In genomic region chr7:99478464-99479440, GRCh38 we compare ENCODE assay signal across 13 cellular contexts. TPM values are rescaled to one million over a fixed set of nuclear protein-coding genes. Genes with fewer than 3 reads are reported as not detected.
DNase-seq lines count a peak whose midpoint lies in the region; ATAC-seq and TF ChIP-seq lines count a peak whose summit lies in the region.
"Had no signal": no experiment of that assay in that cellular context is flagged by ENCODE, and none has a peak within 500 bp of the region (broad histone marks: within the 10 kb centered on the region; RNA-seq: fewer than 3 reads in every experiment).

No MANE protein-coding gene starts in this region.

- H3K27ac Mint-ChIP-seq in activated CD4-positive, alpha-beta T cell treated with anti-CD3 and anti-CD28 coated beads for 36 hours = peak overlapping the region; percentile 42
- H3K27ac Mint-ChIP-seq in T-cell = peak overlapping the region; percentile 84 to 86

- H3K4me1 Mint-ChIP-seq in activated CD4-positive, alpha-beta T cell treated with anti-CD3 and anti-CD28 coated beads for 36 hours = peaks cover 33% of the 10 kb centered on the region
- peaks cover 33 to 41% (median 33%) of the 10 kb centered on the region in 3 donors for H3K4me1 Mint-ChIP-seq in T-cell

- no peaks in the 10 kb centered on the region for H3K9me3 Mint-ChIP-seq in activated CD4-positive, alpha-beta T cell treated with anti-CD3 and anti-CD28 coated beads for 36 hours (ENCODE audit: low read depth)
- no peaks in the 10 kb centered on the region for H3K9me3 Mint-ChIP-seq in T-cell

- DNase-seq in activated CD4-positive, alpha-beta T cell treated with anti-CD3 and anti-CD28 coated beads for 36 hours = no peak
- no peak for DNase-seq in activated CD4-positive, alpha-beta T cell treated with anti-CD3 and anti-CD28 coated beads, Interleukin-2, amount 50 U/mL, for 4 hours
- DNase-seq in T-cell = no peak
- no peak for DNase-seq in left cardiac atrium
- DNase-seq in GM13976 (ENCODE audit: low spot score) = no peak
- DNase-seq in SKM-1 (lab: John Stamatoyannopoulos, UW; ENCODE audit: unreplicated experiment) = no peak
- DNase-seq in NCI-H2227 treated with DMSO at 0.1 percent for 48 hours (lab: John Stamatoyannopoulos, UW) = no peak
- DNase-seq: body of pancreas, H7, NCI-H1930, right lobe of liver, tibial artery had no signal

- H3K27me3 ChIP-seq in skeletal muscle tissue (ENCODE audit: control insufficient read depth in 3 of 3, insufficient read depth in 3 of 3, low read length in 3 of 3) = no peaks in the 10 kb centered on the region
- H3K27me3 ChIP-seq: body of pancreas, right lobe of liver, tibial artery had no signal

- CTCF ChIA-PET in activated CD4-positive, alpha-beta T cell treated with anti-CD3 and anti-CD28 coated beads for 36 hours (lab: Charles Lee) = interaction anchor here (1.1 kb wide), 1 partner anchor 19 kb away, joined by 3 read pairs; no protein-coding TSS in a partner anchor
- CTCF ChIA-PET in T-cell (lab: Charles Lee) = no interaction called here

- no peaks in the 10 kb centered on the region for H3K27me3 Mint-ChIP-seq in activated CD4-positive, alpha-beta T cell treated with anti-CD3 and anti-CD28 coated beads for 36 hours
- H3K27me3 Mint-ChIP-seq in T-cell = no peaks in the 10 kb centered on the region

- no peak overlapping the region for H3K4me3 Mint-ChIP-seq in activated CD4-positive, alpha-beta T cell treated with anti-CD3 and anti-CD28 coated beads for 36 hours
- H3K4me3 Mint-ChIP-seq in T-cell = peak overlapping the region in 1 of 3 donors; percentile 59

- TF ChIP-seq CTCF in GM13976 (IDR thresholded peaks at IDR 0.05; ENCODE audit: borderline replicate concordance, control extremely low read depth, extremely low read depth, insufficient read depth, missing control alignments) = no peak

- H3K4me3 ChIP-seq in skeletal muscle tissue (ENCODE audit: low read length in 3 of 3) = peak overlapping the region in 1 of 3 donors; percentile 22
- H3K4me3 ChIP-seq: body of pancreas, right lobe of liver, tibial artery had no signal

- ATAC-seq in activated CD4-positive, alpha-beta T cell treated with anti-CD3 and anti-CD28 coated beads for 36 hours = no peak
- ATAC-seq in T-cell (replicated peaks in 1 of 4) (peak in 2 of 4 experiments; percentile 45 to 53), left cardiac atrium (peak; percentile 40 to 59)
- ATAC-seq: body of pancreas had no signal

- in situ Hi-C loops in GM13976 (cut with MboI; ENCODE audit: low sequenced_read_pairs, unreplicated experiment) = no loop called here

- intact Hi-C loops in activated CD4-positive, alpha-beta T cell treated with anti-CD3 and anti-CD28 coated beads for 36 hours (cut with DNase I, micrococcal nuclease) = no loop called here
- intact Hi-C loops in left cardiac atrium (cut with DNase I) = no loop called here

- H3K4me1 ChIP-seq in skeletal muscle tissue (ENCODE audit: control insufficient read depth in 3 of 3, insufficient read depth in 3 of 3, low read length in 3 of 3) = peaks cover 3 to 8% (median 5%) of the 10 kb centered on the region in 3 donors

- H3K9ac ChIP-seq in skeletal muscle tissue (ENCODE audit: low read depth in 1 of 3, low read length in 3 of 3) = peak overlapping the region in 2 of 3 donors; percentile 10 to 25

- POLR2A ChIA-PET in activated CD4-positive, alpha-beta T cell treated with anti-CD3 and anti-CD28 coated beads for 36 hours (lab: Charles Lee) = no interaction called here
- POLR2A ChIA-PET in T-cell (lab: Charles Lee) = interaction anchor here in 1 of 2 donors (0.6 kb wide), 1 partner anchor 1230 kb away, joined by 4 read pairs; no protein-coding TSS in a partner anchor

- H3K9me3 ChIP-seq in skeletal muscle tissue (ENCODE audit: control insufficient read depth in 3 of 3, low read length in 3 of 3) = no peaks in the 10 kb centered on the region
- H3K9me3 ChIP-seq: body of pancreas, right lobe of liver, tibial artery had no signal

- H3K36me3 ChIP-seq in skeletal muscle tissue (ENCODE audit: control insufficient read depth in 3 of 3, insufficient read depth in 3 of 3, low read length in 3 of 3) = peaks cover 0 to 16% (median 13%) of the 10 kb centered on the region in 3 donors
- H3K36me3 ChIP-seq: right lobe of liver had no signal

- peak overlapping the region; percentile 40 for H3K27ac ChIP-seq in skeletal muscle tissue (ENCODE audit: low read depth, low read length)
- H3K27ac ChIP-seq: body of pancreas, right lobe of liver, tibial artery had no signal

- peaks cover 27% of the 10 kb centered on the region for H3K36me3 Mint-ChIP-seq in activated CD4-positive, alpha-beta T cell treated with anti-CD3 and anti-CD28 coated beads for 36 hours (ENCODE audit: low read depth)
- H3K36me3 Mint-ChIP-seq in T-cell = peaks cover 6% of the 10 kb centered on the region

RNA-seq across cellular contexts. Expression of gene ZNF789, which starts 6.1 kb away (rescaled TPM):
- 10 to 100 TPM; 18.2 to 18.9 TPM for total RNA-seq in activated CD4-positive, alpha-beta T cell treated with anti-CD3 and anti-CD28 coated beads for 36 hours
- 10 to 100 TPM; 17.0 to 24.8 (median 19.7) TPM for total RNA-seq in T-cell
- total RNA-seq in left cardiac atrium = 1 to 10 TPM; 2.9 to 3.2 TPM
- 13.6 TPM for total RNA-seq in skeletal muscle tissue

RNA-seq across cellular contexts. Expression of gene ATP5MF, which starts 12.8 kb away (rescaled TPM):
- total RNA-seq in activated CD4-positive, alpha-beta T cell treated with anti-CD3 and anti-CD28 coated beads for 36 hours = 100 to 1,000 TPM; 342 to 386 TPM
- total RNA-seq in T-cell (100 to 1,000 TPM in 4 of 5 donors, 10 to 100 TPM in 1; 68.1 to 145 (median 141) TPM), left cardiac atrium (100 to 1,000 TPM; 617 to 633 TPM), skeletal muscle tissue (667 TPM)

RNA-seq across cellular contexts. Expression of gene ZNF394, which starts 21.3 kb away (rescaled TPM):
- total RNA-seq in activated CD4-positive, alpha-beta T cell treated with anti-CD3 and anti-CD28 coated beads for 36 hours = 10 to 100 TPM; 24.8 to 26.3 TPM
- total RNA-seq in T-cell = 100 to 1,000 TPM in 3 of 5 donors, 10 to 100 TPM in 2; 88.4 to 188 (median 104) TPM
- 10 to 100 TPM; 17.3 to 19.6 TPM for total RNA-seq in left cardiac atrium
- total RNA-seq in skeletal muscle tissue = 39.7 TPM

RNA-seq across cellular contexts. Expression of gene ZKSCAN5, which starts 25.7 kb away (rescaled TPM):
- 10 to 100 TPM; 10.1 to 12.1 TPM for total RNA-seq in activated CD4-positive, alpha-beta T cell treated with anti-CD3 and anti-CD28 coated beads for 36 hours
- total RNA-seq in T-cell (1 to 10 TPM; 5.4 to 9.1 (median 8.2) TPM), left cardiac atrium (1 to 10 TPM; 6.1 to 6.3 TPM), skeletal muscle tissue (8.9 TPM)

RNA-seq across cellular contexts. Expression of gene CPSF4, which starts 40.0 kb away (rescaled TPM):
- total RNA-seq in activated CD4-positive, alpha-beta T cell treated with anti-CD3 and anti-CD28 coated beads for 36 hours = 10 to 100 TPM; 56.1 to 57.9 TPM
- total RNA-seq in T-cell = 10 to 100 TPM; 44.4 to 58.1 (median 52.3) TPM
- 10 to 100 TPM; 18.2 to 18.8 TPM for total RNA-seq in left cardiac atrium
- 29.2 TPM for total RNA-seq in skeletal muscle tissue
